1 cellular context compared by ENCODE assay signal in the genomic region with DNA sequence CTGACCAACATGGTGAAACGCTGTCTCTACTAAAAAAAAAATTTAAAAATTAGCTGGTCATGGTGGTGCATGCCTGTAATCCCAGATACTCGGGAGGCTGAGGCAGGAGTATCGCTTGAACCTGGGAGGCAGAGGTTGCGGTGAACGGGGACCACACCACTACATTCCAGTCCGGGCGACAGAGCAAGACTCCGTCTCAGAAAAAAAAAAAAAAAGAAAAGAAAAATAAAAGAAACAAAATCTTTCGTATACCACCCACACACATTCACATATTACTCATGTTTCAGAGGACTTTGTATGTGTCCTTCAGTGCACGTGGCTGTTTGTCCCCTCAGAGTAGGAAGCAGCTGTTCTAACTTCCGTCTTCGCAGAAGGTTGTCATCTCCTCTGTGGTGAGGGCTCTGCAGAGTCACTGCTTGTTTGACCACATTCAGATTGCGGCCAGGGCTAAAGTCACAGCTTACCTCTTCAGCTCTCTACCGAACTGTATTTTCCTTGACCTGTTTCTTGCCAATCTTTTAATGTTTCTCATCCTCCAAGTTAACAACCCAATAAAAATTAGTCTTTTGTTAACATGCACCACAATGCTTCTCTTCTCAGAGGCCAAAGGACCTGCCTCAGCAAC.
TF ChIP-seq lines count a peak whose summit lies in the region.

No MANE protein-coding gene starts in this region.

TF ChIP-seq in GM12878, 131 proteins besides CTCF, POLR2A, EP300 and RAD21 (continued from another document and continues in another):
- TF ChIP-seq, protein P1, sequence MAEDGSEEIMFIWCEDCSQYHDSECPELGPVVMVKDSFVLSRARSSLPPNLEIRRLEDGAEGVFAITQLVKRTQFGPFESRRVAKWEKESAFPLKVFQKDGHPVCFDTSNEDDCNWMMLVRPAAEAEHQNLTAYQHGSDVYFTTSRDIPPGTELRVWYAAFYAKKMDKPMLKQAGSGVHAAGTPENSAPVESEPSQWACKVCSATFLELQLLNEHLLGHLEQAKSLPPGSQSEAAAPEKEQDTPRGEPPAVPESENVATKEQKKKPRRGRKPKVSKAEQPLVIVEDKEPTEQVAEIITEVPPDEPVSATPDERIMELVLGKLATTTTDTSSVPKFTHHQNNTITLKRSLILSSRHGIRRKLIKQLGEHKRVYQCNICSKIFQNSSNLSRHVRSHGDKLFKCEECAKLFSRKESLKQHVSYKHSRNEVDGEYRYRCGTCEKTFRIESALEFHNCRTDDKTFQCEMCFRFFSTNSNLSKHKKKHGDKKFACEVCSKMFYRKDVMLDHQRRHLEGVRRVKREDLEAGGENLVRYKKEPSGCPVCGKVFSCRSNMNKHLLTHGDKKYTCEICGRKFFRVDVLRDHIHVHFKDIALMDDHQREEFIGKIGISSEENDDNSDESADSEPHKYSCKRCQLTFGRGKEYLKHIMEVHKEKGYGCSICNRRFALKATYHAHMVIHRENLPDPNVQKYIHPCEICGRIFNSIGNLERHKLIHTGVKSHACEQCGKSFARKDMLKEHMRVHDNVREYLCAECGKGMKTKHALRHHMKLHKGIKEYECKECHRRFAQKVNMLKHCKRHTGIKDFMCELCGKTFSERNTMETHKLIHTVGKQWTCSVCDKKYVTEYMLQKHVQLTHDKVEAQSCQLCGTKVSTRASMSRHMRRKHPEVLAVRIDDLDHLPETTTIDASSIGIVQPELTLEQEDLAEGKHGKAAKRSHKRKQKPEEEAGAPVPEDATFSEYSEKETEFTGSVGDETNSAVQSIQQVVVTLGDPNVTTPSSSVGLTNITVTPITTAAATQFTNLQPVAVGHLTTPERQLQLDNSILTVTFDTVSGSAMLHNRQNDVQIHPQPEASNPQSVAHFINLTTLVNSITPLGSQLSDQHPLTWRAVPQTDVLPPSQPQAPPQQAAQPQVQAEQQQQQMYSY (CRISPR knock-in tag; IDR thresholded peaks at IDR 0.05): no peak
- TF ChIP-seq NFYA (IDR thresholded peaks at IDR 0.05; ENCODE audit: borderline replicate concordance, low read depth, low read length) (no peak), CHD1 (IDR thresholded peaks at IDR 0.05; ENCODE audit: low read depth, low read length) (no peak), HDAC2 (IDR thresholded peaks at IDR 0.05) (no peak), FOS (IDR thresholded peaks at IDR 0.05; ENCODE audit: borderline replicate concordance, extremely low read depth, insufficient read length) (no peak), MXI1 (IDR thresholded peaks at IDR 0.05; ENCODE audit: low read depth, low read length) (no peak), STAT1 (conservative IDR thresholded peaks at IDR 0.05) (no peak), ZNF24 (IDR thresholded peaks at IDR 0.05) (no peak), RFX5 (IDR thresholded peaks at IDR 0.05; ENCODE audit: low read depth, low read length) (no peak), IKZF2 (IDR thresholded peaks at IDR 0.05) (no peak), CBX3 (IDR thresholded peaks at IDR 0.05; ENCODE audit: borderline replicate concordance, low read depth) (no peak), CREB1 (IDR thresholded peaks at IDR 0.05; ENCODE audit: low read depth) (peak; percentile 67), YY1 (IDR thresholded peaks at IDR 0.05; ENCODE audit: low read depth, low read length) (no peak), ZNF207 (IDR thresholded peaks at IDR 0.05; ENCODE audit: borderline replicate concordance) (no peak), CHD4 (IDR thresholded peaks at IDR 0.05) (no peak), ESRRA (IDR thresholded peaks at IDR 0.05; ENCODE audit: low read length) (no peak), NR2C2 (IDR thresholded peaks at IDR 0.05; ENCODE audit: borderline replicate concordance, control insufficient read depth, insufficient read length, low read depth) (no peak), TBL1XR1 (IDR thresholded peaks at IDR 0.05; ENCODE audit: low read depth, low read length) (no peak), TCF12 (IDR thresholded peaks at IDR 0.05; ENCODE audit: low read depth, low read length) (peak; percentile 85), ZZZ3 (IDR thresholded peaks at IDR 0.05; ENCODE audit: control insufficient read depth, insufficient read length, low read depth) (no peak), BCL11A (IDR thresholded peaks at IDR 0.05; ENCODE audit: low read depth, low read length) (peak; percentile 48; the same call in 1 of the 2 replicates), RUNX3 (IDR thresholded peaks at IDR 0.05; ENCODE audit: low read length) (peak; percentile 92), POU2F2 (IDR thresholded peaks at IDR 0.05; ENCODE audit: borderline replicate concordance, low read depth, low read length) (peak; percentile 85; the same call in 2 of the 3 replicates), SMAD1 (IDR thresholded peaks at IDR 0.05; ENCODE audit: low read depth, partially characterized antibody) (no peak), HCFC1 (IDR thresholded peaks at IDR 0.05; ENCODE audit: low read length) (no peak), SMARCA5 (IDR thresholded peaks at IDR 0.05) (no peak), HDGF (IDR thresholded peaks at IDR 0.05) (no peak; the same call in 1 of the 2 replicates)
- TF ChIP-seq, protein P2, sequence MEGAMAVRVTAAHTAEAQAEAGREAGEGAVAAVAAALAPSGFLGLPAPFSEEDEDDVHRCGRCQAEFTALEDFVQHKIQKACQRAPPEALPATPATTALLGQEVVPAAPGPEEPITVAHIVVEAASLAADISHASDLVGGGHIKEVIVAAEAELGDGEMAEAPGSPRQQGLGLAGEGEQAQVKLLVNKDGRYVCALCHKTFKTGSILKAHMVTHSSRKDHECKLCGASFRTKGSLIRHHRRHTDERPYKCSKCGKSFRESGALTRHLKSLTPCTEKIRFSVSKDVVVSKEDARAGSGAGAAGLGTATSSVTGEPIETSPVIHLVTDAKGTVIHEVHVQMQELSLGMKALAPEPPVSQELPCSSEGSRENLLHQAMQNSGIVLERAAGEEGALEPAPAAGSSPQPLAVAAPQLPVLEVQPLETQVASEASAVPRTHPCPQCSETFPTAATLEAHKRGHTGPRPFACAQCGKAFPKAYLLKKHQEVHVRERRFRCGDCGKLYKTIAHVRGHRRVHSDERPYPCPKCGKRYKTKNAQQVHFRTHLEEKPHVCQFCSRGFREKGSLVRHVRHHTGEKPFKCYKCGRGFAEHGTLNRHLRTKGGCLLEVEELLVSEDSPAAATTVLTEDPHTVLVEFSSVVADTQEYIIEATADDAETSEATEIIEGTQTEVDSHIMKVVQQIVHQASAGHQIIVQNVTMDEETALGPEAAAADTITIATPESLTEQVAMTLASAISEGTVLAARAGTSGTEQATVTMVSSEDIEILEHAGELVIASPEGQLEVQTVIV (IDR thresholded peaks at IDR 0.05; ENCODE audit: borderline replicate concordance, partially characterized antibody): no peak
- TF ChIP-seq, protein P3, sequence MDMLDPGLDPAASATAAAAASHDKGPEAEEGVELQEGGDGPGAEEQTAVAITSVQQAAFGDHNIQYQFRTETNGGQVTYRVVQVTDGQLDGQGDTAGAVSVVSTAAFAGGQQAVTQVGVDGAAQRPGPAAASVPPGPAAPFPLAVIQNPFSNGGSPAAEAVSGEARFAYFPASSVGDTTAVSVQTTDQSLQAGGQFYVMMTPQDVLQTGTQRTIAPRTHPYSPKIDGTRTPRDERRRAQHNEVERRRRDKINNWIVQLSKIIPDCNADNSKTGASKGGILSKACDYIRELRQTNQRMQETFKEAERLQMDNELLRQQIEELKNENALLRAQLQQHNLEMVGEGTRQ (IDR thresholded peaks at IDR 0.05; ENCODE audit: borderline replicate concordance, low read depth, low read length): no peak
- TF ChIP-seq, protein P4, sequence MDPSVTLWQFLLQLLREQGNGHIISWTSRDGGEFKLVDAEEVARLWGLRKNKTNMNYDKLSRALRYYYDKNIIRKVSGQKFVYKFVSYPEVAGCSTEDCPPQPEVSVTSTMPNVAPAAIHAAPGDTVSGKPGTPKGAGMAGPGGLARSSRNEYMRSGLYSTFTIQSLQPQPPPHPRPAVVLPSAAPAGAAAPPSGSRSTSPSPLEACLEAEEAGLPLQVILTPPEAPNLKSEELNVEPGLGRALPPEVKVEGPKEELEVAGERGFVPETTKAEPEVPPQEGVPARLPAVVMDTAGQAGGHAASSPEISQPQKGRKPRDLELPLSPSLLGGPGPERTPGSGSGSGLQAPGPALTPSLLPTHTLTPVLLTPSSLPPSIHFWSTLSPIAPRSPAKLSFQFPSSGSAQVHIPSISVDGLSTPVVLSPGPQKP (IDR thresholded peaks at IDR 0.05; ENCODE audit: low read depth, low read length): no peak
- TF ChIP-seq, protein P5, sequence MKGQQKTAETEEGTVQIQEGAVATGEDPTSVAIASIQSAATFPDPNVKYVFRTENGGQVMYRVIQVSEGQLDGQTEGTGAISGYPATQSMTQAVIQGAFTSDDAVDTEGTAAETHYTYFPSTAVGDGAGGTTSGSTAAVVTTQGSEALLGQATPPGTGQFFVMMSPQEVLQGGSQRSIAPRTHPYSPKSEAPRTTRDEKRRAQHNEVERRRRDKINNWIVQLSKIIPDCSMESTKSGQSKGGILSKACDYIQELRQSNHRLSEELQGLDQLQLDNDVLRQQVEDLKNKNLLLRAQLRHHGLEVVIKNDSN (IDR thresholded peaks at IDR 0.05; ENCODE audit: borderline replicate concordance, extremely low read length, insufficient read depth, low read depth, low read length): no peak
- TF ChIP-seq, protein P6, sequence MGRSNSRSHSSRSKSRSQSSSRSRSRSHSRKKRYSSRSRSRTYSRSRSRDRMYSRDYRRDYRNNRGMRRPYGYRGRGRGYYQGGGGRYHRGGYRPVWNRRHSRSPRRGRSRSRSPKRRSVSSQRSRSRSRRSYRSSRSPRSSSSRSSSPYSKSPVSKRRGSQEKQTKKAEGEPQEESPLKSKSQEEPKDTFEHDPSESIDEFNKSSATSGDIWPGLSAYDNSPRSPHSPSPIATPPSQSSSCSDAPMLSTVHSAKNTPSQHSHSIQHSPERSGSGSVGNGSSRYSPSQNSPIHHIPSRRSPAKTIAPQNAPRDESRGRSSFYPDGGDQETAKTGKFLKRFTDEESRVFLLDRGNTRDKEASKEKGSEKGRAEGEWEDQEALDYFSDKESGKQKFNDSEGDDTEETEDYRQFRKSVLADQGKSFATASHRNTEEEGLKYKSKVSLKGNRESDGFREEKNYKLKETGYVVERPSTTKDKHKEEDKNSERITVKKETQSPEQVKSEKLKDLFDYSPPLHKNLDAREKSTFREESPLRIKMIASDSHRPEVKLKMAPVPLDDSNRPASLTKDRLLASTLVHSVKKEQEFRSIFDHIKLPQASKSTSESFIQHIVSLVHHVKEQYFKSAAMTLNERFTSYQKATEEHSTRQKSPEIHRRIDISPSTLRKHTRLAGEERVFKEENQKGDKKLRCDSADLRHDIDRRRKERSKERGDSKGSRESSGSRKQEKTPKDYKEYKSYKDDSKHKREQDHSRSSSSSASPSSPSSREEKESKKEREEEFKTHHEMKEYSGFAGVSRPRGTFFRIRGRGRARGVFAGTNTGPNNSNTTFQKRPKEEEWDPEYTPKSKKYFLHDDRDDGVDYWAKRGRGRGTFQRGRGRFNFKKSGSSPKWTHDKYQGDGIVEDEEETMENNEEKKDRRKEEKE (IDR thresholded peaks at IDR 0.05): no peak
- TF ChIP-seq, protein P7, sequence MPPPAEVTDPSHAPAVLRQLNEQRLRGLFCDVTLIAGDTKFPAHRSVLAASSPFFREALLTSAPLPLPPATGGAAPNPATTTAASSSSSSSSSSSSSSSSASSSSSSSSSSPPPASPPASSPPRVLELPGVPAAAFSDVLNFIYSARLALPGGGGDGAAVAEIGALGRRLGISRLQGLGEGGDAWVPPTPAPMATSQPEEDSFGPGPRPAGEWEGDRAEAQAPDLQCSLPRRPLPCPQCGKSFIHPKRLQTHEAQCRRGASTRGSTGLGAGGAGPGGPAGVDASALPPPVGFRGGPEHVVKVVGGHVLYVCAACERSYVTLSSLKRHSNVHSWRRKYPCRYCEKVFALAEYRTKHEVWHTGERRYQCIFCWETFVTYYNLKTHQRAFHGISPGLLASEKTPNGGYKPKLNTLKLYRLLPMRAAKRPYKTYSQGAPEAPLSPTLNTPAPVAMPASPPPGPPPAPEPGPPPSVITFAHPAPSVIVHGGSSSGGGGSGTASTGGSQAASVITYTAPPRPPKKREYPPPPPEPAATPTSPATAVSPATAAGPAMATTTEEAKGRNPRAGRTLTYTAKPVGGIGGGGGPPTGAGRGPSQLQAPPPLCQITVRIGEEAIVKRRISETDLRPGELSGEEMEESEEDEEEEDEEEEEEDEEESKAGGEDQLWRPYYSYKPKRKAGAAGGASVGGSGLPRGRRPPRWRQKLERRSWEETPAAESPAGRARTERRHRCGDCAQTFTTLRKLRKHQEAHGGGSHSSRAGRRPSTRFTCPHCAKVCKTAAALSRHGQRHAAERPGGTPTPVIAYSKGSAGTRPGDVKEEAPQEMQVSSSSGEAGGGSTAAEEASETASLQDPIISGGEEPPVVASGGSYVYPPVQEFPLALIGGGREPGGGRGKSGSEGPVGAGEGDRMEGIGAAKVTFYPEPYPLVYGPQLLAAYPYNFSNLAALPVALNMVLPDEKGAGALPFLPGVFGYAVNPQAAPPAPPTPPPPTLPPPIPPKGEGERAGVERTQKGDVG (CRISPR knock-in tag; IDR thresholded peaks at IDR 0.05): no peak
- TF ChIP-seq, protein P8, sequence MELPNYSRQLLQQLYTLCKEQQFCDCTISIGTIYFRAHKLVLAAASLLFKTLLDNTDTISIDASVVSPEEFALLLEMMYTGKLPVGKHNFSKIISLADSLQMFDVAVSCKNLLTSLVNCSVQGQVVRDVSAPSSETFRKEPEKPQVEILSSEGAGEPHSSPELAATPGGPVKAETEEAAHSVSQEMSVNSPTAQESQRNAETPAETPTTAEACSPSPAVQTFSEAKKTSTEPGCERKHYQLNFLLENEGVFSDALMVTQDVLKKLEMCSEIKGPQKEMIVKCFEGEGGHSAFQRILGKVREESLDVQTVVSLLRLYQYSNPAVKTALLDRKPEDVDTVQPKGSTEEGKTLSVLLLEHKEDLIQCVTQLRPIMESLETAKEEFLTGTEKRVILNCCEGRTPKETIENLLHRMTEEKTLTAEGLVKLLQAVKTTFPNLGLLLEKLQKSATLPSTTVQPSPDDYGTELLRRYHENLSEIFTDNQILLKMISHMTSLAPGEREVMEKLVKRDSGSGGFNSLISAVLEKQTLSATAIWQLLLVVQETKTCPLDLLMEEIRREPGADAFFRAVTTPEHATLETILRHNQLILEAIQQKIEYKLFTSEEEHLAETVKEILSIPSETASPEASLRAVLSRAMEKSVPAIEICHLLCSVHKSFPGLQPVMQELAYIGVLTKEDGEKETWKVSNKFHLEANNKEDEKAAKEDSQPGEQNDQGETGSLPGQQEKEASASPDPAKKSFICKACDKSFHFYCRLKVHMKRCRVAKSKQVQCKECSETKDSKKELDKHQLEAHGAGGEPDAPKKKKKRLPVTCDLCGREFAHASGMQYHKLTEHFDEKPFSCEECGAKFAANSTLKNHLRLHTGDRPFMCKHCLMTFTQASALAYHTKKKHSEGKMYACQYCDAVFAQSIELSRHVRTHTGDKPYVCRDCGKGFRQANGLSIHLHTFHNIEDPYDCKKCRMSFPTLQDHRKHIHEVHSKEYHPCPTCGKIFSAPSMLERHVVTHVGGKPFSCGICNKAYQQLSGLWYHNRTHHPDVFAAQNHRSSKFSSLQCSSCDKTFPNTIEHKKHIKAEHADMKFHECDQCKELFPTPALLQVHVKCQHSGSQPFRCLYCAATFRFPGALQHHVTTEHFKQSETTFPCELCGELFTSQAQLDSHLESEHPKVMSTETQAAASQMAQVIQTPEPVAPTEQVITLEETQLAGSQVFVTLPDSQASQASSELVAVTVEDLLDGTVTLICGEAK (IDR thresholded peaks at IDR 0.05; ENCODE audit: borderline replicate concordance): no peak
